In genomic region chr22:28882545-28882877, GRCh38 we compare ENCODE assay signal across 8 cellular contexts. TPM values are rescaled to one million over a fixed set of nuclear protein-coding genes. Genes with fewer than 3 reads are reported as not detected.
DNase-seq lines count a peak whose midpoint lies in the region; ATAC-seq and TF ChIP-seq lines count a peak whose summit lies in the region.

No MANE protein-coding gene starts in this region.

- H2BK15ac ChIP-seq in mesendoderm (replicated peaks; ENCODE audit: low read depth): no peak overlapping the region

- no peaks in the 10 kb centered on the region for H3K36me3 Mint-ChIP-seq in chondrocyte (ENCODE audit: low read depth)

- H3K36me3 ChIP-seq in OCI-LY3 (replicated peaks; ENCODE audit: low read depth, low read length): peaks cover 5% of the 10 kb centered on the region
- H3K36me3 ChIP-seq in mesendoderm (ENCODE audit: control insufficient read depth, insufficient read depth, low read length): no peaks in the 10 kb centered on the region
- H3K36me3 ChIP-seq in upper lobe of left lung: no peaks in the 10 kb centered on the region

- H2BK120ac ChIP-seq in mesendoderm (ENCODE audit: low read depth, low read length): no peak overlapping the region

- no peak overlapping the region for H2AK5ac ChIP-seq in mesendoderm (ENCODE audit: low read length)

- peak overlapping the region; percentile 98 for H3K4me2 ChIP-seq in OCI-LY3 (ENCODE audit: low read length)
- H3K4me2 ChIP-seq in mesendoderm (ENCODE audit: low read length): peak overlapping the region; percentile 7

- TF ChIP-seq POLR2A in upper lobe of left lung (IDR thresholded peaks at IDR 0.05): no peak

- H2AFZ ChIP-seq in OCI-LY3 (ENCODE audit: low read depth, low read length): peak overlapping the region; percentile 98

- H3K9me3 ChIP-seq in OCI-LY3 (ENCODE audit: insufficient read depth, low read length): no peaks in the 10 kb centered on the region
- H3K9me3 ChIP-seq in upper lobe of left lung: no peaks in the 10 kb centered on the region

- H3K27ac ChIP-seq in OCI-LY3 (ENCODE audit: low read length): no peak overlapping the region
- no peak overlapping the region for H3K27ac ChIP-seq in mesendoderm (ENCODE audit: low read depth, low read length)
- peak overlapping the region in 3 of 4 donors; percentile 29 to 38 (median 36) for H3K27ac ChIP-seq in upper lobe of left lung

- no peaks in the 10 kb centered on the region for H3K9me3 Mint-ChIP-seq in chondrocyte (ENCODE audit: low read depth)

- H3K4me3 ChIP-seq in OCI-LY3 (ENCODE audit: low read length): peak overlapping the region; percentile 85
- H3K4me3 ChIP-seq in mesendoderm (ENCODE audit: low read length): no peak overlapping the region
- H3K4me3 ChIP-seq in upper lobe of left lung: peak overlapping the region; percentile 55 to 81 (median 69)

- no peak overlapping the region for H4K5ac ChIP-seq in mesendoderm (ENCODE audit: low read length)

- H3K79me2 ChIP-seq in OCI-LY3 (ENCODE audit: low read length): peaks cover 35% of the 10 kb centered on the region
- peaks cover 28% of the 10 kb centered on the region for H3K79me2 ChIP-seq in mesendoderm (ENCODE audit: control insufficient read depth, insufficient read depth, low read length)

- peak overlapping the region; percentile 75 for H3K56ac ChIP-seq in mesendoderm (ENCODE audit: low read length)

- DNase-seq in EL: peak; percentile 44
- DNase-seq in chondrocyte (ENCODE audit: low spot score): no peak
- no peak for DNase-seq in mesendoderm
- DNase-seq in upper lobe of left lung: no peak
- no peak for DNase-seq in islet precursor cell
- DNase-seq in superior temporal gyrus (ENCODE audit: extremely low spot score): no peak

- H3K18ac ChIP-seq in mesendoderm (ENCODE audit: low read length): no peak overlapping the region

- H3K27ac Mint-ChIP-seq in chondrocyte (ENCODE audit: unreplicated experiment): peak overlapping the region; percentile 80

- no peak overlapping the region for H4K8ac ChIP-seq in mesendoderm (ENCODE audit: low read depth, low read length)

- no peak for TF ChIP-seq EP300 in upper lobe of left lung (IDR thresholded peaks at IDR 0.05)

- peak overlapping the region; percentile 92 for H3K4me3 Mint-ChIP-seq in chondrocyte (ENCODE audit: unreplicated experiment)

- H2BK5ac ChIP-seq in mesendoderm (ENCODE audit: low read length): no peak overlapping the region

- H3K23ac ChIP-seq in mesendoderm (ENCODE audit: low read length): no peak overlapping the region

- H3K27me3 ChIP-seq in OCI-LY3 (ENCODE audit: low read depth, low read length) (no peaks in the 10 kb centered on the region; the same call in 1 of the 2 replicates), mesendoderm (ENCODE audit: insufficient read depth, low read length, poor library complexity) (no peaks in the 10 kb centered on the region), upper lobe of left lung (no peaks in the 10 kb centered on the region)

- H4K20me1 ChIP-seq in OCI-LY3 (ENCODE audit: insufficient read depth, low read length): peaks cover 18% of the 10 kb centered on the region

- WGBS in mesendoderm (ENCODE audit: extremely low coverage, insufficient coverage, low lambda C conversion rate): no CpG with 5 or more reads among the region's 5 CpGs
- WGBS in upper lobe of left lung, 2 donors: 6% methylated on average over 5 of the region's 5 CpGs; no CpG with 5 or more reads in 1 of the 2 donors

- TF ChIP-seq CTCF in OCI-LY3 (IDR thresholded peaks at IDR 0.05; ENCODE audit: low read depth, low read length) (no peak), chondrocyte (IDR thresholded peaks at IDR 0.05) (no peak), upper lobe of left lung (IDR thresholded peaks at IDR 0.05) (no peak)

- peaks cover 16% of the 10 kb centered on the region for H3K4me1 ChIP-seq in OCI-LY3 (ENCODE audit: low read length)
- H3K4me1 ChIP-seq in mesendoderm (ENCODE audit: control insufficient read depth, low read depth, low read length): peaks cover 5% of the 10 kb centered on the region
- peaks cover 16 to 35% (median 18%) of the 10 kb centered on the region in 4 donors for H3K4me1 ChIP-seq in upper lobe of left lung

- H3K4ac ChIP-seq in mesendoderm (ENCODE audit: low read depth, low read length): no peak overlapping the region

- peaks cover 9% of the 10 kb centered on the region for H3K79me1 ChIP-seq in mesendoderm (ENCODE audit: low read length)

- H3K27me3 Mint-ChIP-seq in chondrocyte (ENCODE audit: low read depth): no peaks in the 10 kb centered on the region

- H3K4me1 Mint-ChIP-seq in chondrocyte (ENCODE audit: low read depth): peaks cover 23% of the 10 kb centered on the region

- ATAC-seq in upper lobe of left lung (ENCODE audit: low FRiP score in 2 of 2): peak; percentile 21 to 32
- ATAC-seq in HG02759 (IDR thresholded peaks at IDR 0.05; ENCODE audit: unreplicated experiment): no peak

- H3K9ac ChIP-seq in OCI-LY3 (ENCODE audit: low read length) (peak overlapping the region; percentile 70), mesendoderm (ENCODE audit: low read length) (peak overlapping the region; percentile 68)

RNA-seq across cellular contexts. Expression of gene ZNRF3, which starts 0.9 kb away (rescaled TPM):
- total RNA-seq in chondrocyte (6.7 to 7.7 TPM (median 6.7 TPM) in 3 replicates), upper lobe of left lung (10 to 100 TPM; 11.4 to 16.9 (median 14.4) TPM)
- 12.2 TPM for polyA plus RNA-seq in mesendoderm (2013, experiment 1 of 2)
- 11.9 TPM for polyA plus RNA-seq in mesendoderm (2013, experiment 2 of 2)

Comparison
In these comparisons a context has a peak if more than half of its experiments do, and no peak if none do; other contexts are left out.
1. H3K27ac ChIP-seq: peak in upper lobe of left lung (3 of 4); none in OCI-LY3 (single experiment) and mesendoderm (single experiment).